ENCODE assay signal across 8 cellular contexts in genomic region chr11:67286621-67287333, GRCh38. TPM values are rescaled to one million over a fixed set of nuclear protein-coding genes. Genes with fewer than 3 reads are reported as not detected.
DNase-seq lines count a peak whose midpoint lies in the region; ATAC-seq, FAIRE-seq and TF ChIP-seq lines count a peak whose summit lies in the region.

No MANE protein-coding gene starts in this region.

- peaks cover 3% of the 10 kb centered on the region for H3K36me3 Mint-ChIP-seq in activated naive CD4-positive, alpha-beta T cell treated with anti-CD3 and anti-CD28 coated beads, Interleukin-2, amount 50 U/mL, for 24 hours
- H3K36me3 Mint-ChIP-seq in astrocyte (ENCODE audit: low read depth, unreplicated experiment), result peaks cover 6% of the 10 kb centered on the region

- no peak overlapping the region for H3K9ac ChIP-seq in astrocyte (ENCODE audit: low read length)

- no peak for FAIRE-seq in astrocyte (lab: Jason Lieb, UNC)

- H3K79me2 ChIP-seq in astrocyte (ENCODE audit: insufficient read depth, low read length), result peaks cover 23% of the 10 kb centered on the region

- H4K20me1 ChIP-seq in astrocyte (ENCODE audit: insufficient read depth, low read length), result peaks cover 16% of the 10 kb centered on the region

- H3K27ac ChIP-seq in astrocyte (ENCODE audit: low read depth, low read length) (no peak overlapping the region), vagina (peak overlapping the region; percentile 93)

- H3K4me1 ChIP-seq in astrocyte (ENCODE audit: insufficient read depth, low read length), result peaks cover 23% of the 10 kb centered on the region
- peaks cover 91% of the 10 kb centered on the region for H3K4me1 ChIP-seq in mononuclear cell (ENCODE audit: insufficient read depth, low read length)
- peaks cover 52% of the 10 kb centered on the region for H3K4me1 ChIP-seq in vagina
- H3K4me1 ChIP-seq in BE2C, result peaks cover 10% of the 10 kb centered on the region

- H3K27me3 ChIP-seq in astrocyte (ENCODE audit: insufficient read depth, low read length) (no peaks in the 10 kb centered on the region), mononuclear cell (ENCODE audit: insufficient read depth, low read length) (no peaks in the 10 kb centered on the region), vagina (no peaks in the 10 kb centered on the region), BE2C (no peaks in the 10 kb centered on the region)

- no peak overlapping the region for H2AFZ ChIP-seq in astrocyte (ENCODE audit: low read depth, low read length)

- TF ChIP-seq POLR2A in vagina (IDR thresholded peaks at IDR 0.05), result no peak

- H3K27ac Mint-ChIP-seq in activated naive CD4-positive, alpha-beta T cell treated with anti-CD3 and anti-CD28 coated beads, Interleukin-2, amount 50 U/mL, for 24 hours, result peak overlapping the region; percentile 98
- H3K27ac Mint-ChIP-seq in astrocyte (ENCODE audit: unreplicated experiment), result peak overlapping the region; percentile 98

- no peak for DNase-seq in activated naive CD4-positive, alpha-beta T cell treated with anti-CD3 and anti-CD28 coated beads, Interleukin-2, amount 50 U/mL, for 16 hours
- DNase-seq in astrocyte (ENCODE audit: low read depth) (no peak), vagina (ENCODE audit: extremely low spot score in 2 of 2) (no peak), BE2C (no peak)

- no peak overlapping the region for H3K4me2 ChIP-seq in astrocyte (ENCODE audit: low read length)

- H3K9me3 ChIP-seq in astrocyte (ENCODE audit: insufficient read depth, low read depth, low read length) (no peaks in the 10 kb centered on the region), mononuclear cell (ENCODE audit: low read depth, low read length) (no peaks in the 10 kb centered on the region), vagina (no peaks in the 10 kb centered on the region), BE2C (no peaks in the 10 kb centered on the region)

- TF ChIP-seq CTCF in astrocyte (IDR thresholded peaks at IDR 0.05; ENCODE audit: insufficient read depth, low read depth, low read length) (no peak), vagina (IDR thresholded peaks at IDR 0.05) (no peak), BE2C (IDR thresholded peaks at IDR 0.05; ENCODE audit: low read depth, low read length) (no peak)

- ATAC-seq in GM19463 (IDR thresholded peaks at IDR 0.05; ENCODE audit: unreplicated experiment), result no peak
- no peak for ATAC-seq in GM19328 (IDR thresholded peaks at IDR 0.05; ENCODE audit: unreplicated experiment)

- H3K4me1 Mint-ChIP-seq in activated naive CD4-positive, alpha-beta T cell treated with anti-CD3 and anti-CD28 coated beads, Interleukin-2, amount 50 U/mL, for 24 hours, result peaks cover 23% of the 10 kb centered on the region
- H3K4me1 Mint-ChIP-seq in astrocyte (ENCODE audit: low read depth, unreplicated experiment), result peaks cover 13% of the 10 kb centered on the region

- H3K9me3 Mint-ChIP-seq in activated naive CD4-positive, alpha-beta T cell treated with anti-CD3 and anti-CD28 coated beads, Interleukin-2, amount 50 U/mL, for 24 hours, result no peaks in the 10 kb centered on the region
- H3K9me3 Mint-ChIP-seq in astrocyte (ENCODE audit: unreplicated experiment), result no peaks in the 10 kb centered on the region

- intact Hi-C loops in vagina (cut with DNase I), result no loop called here

- H3K4me3 Mint-ChIP-seq in activated naive CD4-positive, alpha-beta T cell treated with anti-CD3 and anti-CD28 coated beads, Interleukin-2, amount 50 U/mL, for 24 hours, result peak overlapping the region; percentile 80
- H3K4me3 Mint-ChIP-seq in astrocyte (ENCODE audit: unreplicated experiment), result peak overlapping the region; percentile 57

- no peak overlapping the region for H3K4me3 ChIP-seq in astrocyte (ENCODE audit: insufficient read depth, low read depth, low read length)
- peak overlapping the region; percentile 26 for H3K4me3 ChIP-seq in mononuclear cell (ENCODE audit: low read length)
- no peak overlapping the region for H3K4me3 ChIP-seq in vagina
- no peak overlapping the region for H3K4me3 ChIP-seq in BE2C (ENCODE audit: low read depth, low read length)

- H3K36me3 ChIP-seq in astrocyte (ENCODE audit: insufficient read depth, low read length), result peaks cover 18% of the 10 kb centered on the region
- H3K36me3 ChIP-seq in vagina, result peaks cover 5 to 56% of the 10 kb centered on the region in 2 donors
- peaks cover 56% of the 10 kb centered on the region for H3K36me3 ChIP-seq in BE2C

- H3K27me3 Mint-ChIP-seq in activated naive CD4-positive, alpha-beta T cell treated with anti-CD3 and anti-CD28 coated beads, Interleukin-2, amount 50 U/mL, for 24 hours, result no peaks in the 10 kb centered on the region
- no peaks in the 10 kb centered on the region for H3K27me3 Mint-ChIP-seq in astrocyte (ENCODE audit: low read depth, unreplicated experiment)

RNA-seq across cellular contexts. Expression of gene ANKRD13D, which starts 2.3 kb away (rescaled TPM):
- total RNA-seq in astrocyte (39.4 and 40.8 TPM in 2 replicates), mononuclear cell (48.4 TPM), vagina (62.9 TPM)
- 133 TPM for polyA plus RNA-seq in BE2C (2012; ENCODE audit: insufficient read depth, insufficient read length, low read depth)

RNA-seq across cellular contexts. Expression of gene SSH3, which starts 16.6 kb away (rescaled TPM):
- total RNA-seq in astrocyte, result 19.1 and 20.1 TPM in 2 replicates
- 4.6 TPM for total RNA-seq in mononuclear cell
- total RNA-seq in vagina, result 98.0 TPM
- 3.9 TPM for polyA plus RNA-seq in BE2C (2012; ENCODE audit: insufficient read depth, insufficient read length, low read depth)

RNA-seq across cellular contexts. Expression of gene GRK2, which starts 20.5 kb away (rescaled TPM):
- total RNA-seq in astrocyte, result 27.2 and 34.0 TPM in 2 replicates
- 185 TPM for total RNA-seq in mononuclear cell
- total RNA-seq in vagina, result 100 TPM
- 272 TPM for polyA plus RNA-seq in BE2C (2012; ENCODE audit: insufficient read depth, insufficient read length, low read depth)
